In the genomic region with DNA sequence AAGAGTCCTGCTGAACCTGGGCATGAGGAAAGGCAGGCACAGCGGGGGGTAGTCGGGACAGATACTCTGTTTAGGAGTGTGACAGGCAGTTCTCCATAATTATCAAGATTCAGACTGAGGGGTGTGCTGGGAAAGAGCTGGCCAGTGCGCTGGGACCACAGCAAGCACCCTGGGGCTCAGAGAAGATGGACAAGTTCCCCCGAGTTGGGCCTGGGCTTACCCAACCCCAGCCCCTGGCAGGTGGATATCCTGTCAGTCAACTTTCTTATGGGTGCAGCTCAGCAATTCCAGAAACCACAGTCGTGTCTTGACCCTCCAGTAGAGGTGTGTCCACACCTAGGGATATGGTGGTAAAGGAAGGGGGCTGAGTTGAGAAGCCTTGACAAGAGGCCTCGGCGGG, we compare ENCODE assay signal across 1 cellular context.
TF ChIP-seq lines count a peak whose summit lies in the region.

No MANE protein-coding gene starts in this region.

TF ChIP-seq in H1, 55 proteins besides CTCF, POLR2A, EP300 and RAD21:
- no peak for TF ChIP-seq TEAD4 (IDR thresholded peaks at IDR 0.05; ENCODE audit: low read depth, low read length)
- no peak for TF ChIP-seq CHD2 (IDR thresholded peaks at IDR 0.05; ENCODE audit: low read length)
TF ChIP-seq in H1: peak in this region for 0.
